20 cellular contexts compared by ENCODE assay signal in genomic region chr3:86948840-86949239, GRCh38. TPM values are rescaled to one million over a fixed set of nuclear protein-coding genes. Genes with fewer than 3 reads are reported as not detected.
A peak's percentile ranks its signal among the peaks of the same experiment; 100 is the strongest.
DNase-seq lines count a peak whose midpoint lies in the region; ATAC-seq, FAIRE-seq and TF ChIP-seq lines count a peak whose summit lies in the region.
"Had no signal": no experiment of that assay in that cellular context is flagged by ENCODE, and none has a peak within 500 bp of the region (broad histone marks: within the 10 kb centered on the region; RNA-seq: fewer than 3 reads in every experiment).

No MANE protein-coding gene starts in this region.

- DNase-seq in AG08395 (ENCODE audit: low spot score) (peak; percentile 49), HPDE6-E6E7 (ENCODE audit: extremely low spot score) (peak; percentile 17), brain microvascular endothelial cell (no peak), foreskin keratinocyte (peak; percentile 75 to 87), GF-D8 (lab: John Stamatoyannopoulos, UW) (no peak), pancreas (no peak)
- no peak for DNase-seq in activated naive CD8-positive, alpha-beta T cell treated with anti-CD3 and anti-CD28 coated beads, Interleukin-2, amount 50 U/mL, for 24 hours
- DNase-seq in activated naive CD4-positive, alpha-beta T cell treated with anti-CD3 and anti-CD28 coated beads, Interleukin-2, amount 50 U/mL, for 72 hours (ENCODE audit: low spot score in 2 of 2) = no peak
- DNase-seq: ACHN; activated CD4-positive, alpha-beta T cell treated with anti-CD3 and anti-CD28 coated beads, Interleukin-2, amount 10 ng/mL, durations not matched to agents 24 days and 14 days; heart left ventricle; islet precursor cell; midbrain; NCI-H1105; NCI-H345; stimulated activated naive CD4-positive, alpha-beta T cell had no signal

- intact Hi-C loops in pancreas (cut with DNase I) = no loop called here

- no peak for TF ChIP-seq CTCF in brain microvascular endothelial cell (IDR thresholded peaks at IDR 0.05; ENCODE audit: low read depth, low read length, missing control alignments)
- TF ChIP-seq CTCF in foreskin keratinocyte (conservative IDR thresholded peaks at IDR 0.05) = no peak
- no peak for TF ChIP-seq CTCF in pancreas (IDR thresholded peaks at IDR 0.05)

- H3K9me3 Mint-ChIP-seq in activated naive CD8-positive, alpha-beta T cell treated with anti-CD3 and anti-CD28 coated beads, Interleukin-2, amount 50 U/mL, for 24 hours = no peaks in the 10 kb centered on the region
- H3K9me3 Mint-ChIP-seq in activated naive CD4-positive, alpha-beta T cell treated with anti-CD3 and anti-CD28 coated beads, Interleukin-2, amount 50 U/mL, for 72 hours = no peaks in the 10 kb centered on the region
- H3K9me3 Mint-ChIP-seq: activated CD4-positive, alpha-beta T cell treated with anti-CD3 and anti-CD28 coated beads, Interleukin-2, amount 10 ng/mL, durations not matched to agents 24 days and 14 days; activated naive CD4-positive, alpha-beta T cell treated with anti-CD3 and anti-CD28 coated beads, Interleukin-2, amount 50 U/mL, for 24 hours; type B pancreatic cell had no signal

- H3K4me1 Mint-ChIP-seq in activated naive CD8-positive, alpha-beta T cell treated with anti-CD3 and anti-CD28 coated beads, Interleukin-2, amount 50 U/mL, for 24 hours = no peaks in the 10 kb centered on the region
- H3K4me1 Mint-ChIP-seq: activated CD4-positive, alpha-beta T cell treated with anti-CD3 and anti-CD28 coated beads, Interleukin-2, amount 10 ng/mL, durations not matched to agents 24 days and 14 days; activated naive CD4-positive, alpha-beta T cell treated with anti-CD3 and anti-CD28 coated beads, Interleukin-2, amount 50 U/mL, for 24 hours had no signal

- H3K4me3 ChIP-seq in brain microvascular endothelial cell (ENCODE audit: low read depth, low read length) (no peak overlapping the region), pancreas (no peak overlapping the region)
- H3K4me3 ChIP-seq: heart left ventricle, K562 had no signal

- ATAC-seq in foreskin keratinocyte = peak; percentile 61
- no peak for ATAC-seq in activated naive CD8-positive, alpha-beta T cell treated with anti-CD3 and anti-CD28 coated beads, Interleukin-2, amount 50 U/mL, for 24 hours
- no peak for ATAC-seq in pancreas
- no peak for ATAC-seq in activated naive CD4-positive, alpha-beta T cell treated with anti-CD3 and anti-CD28 coated beads, Interleukin-2, amount 50 U/mL, for 72 hours
- ATAC-seq: heart left ventricle, K562 had no signal

- H3K27ac Mint-ChIP-seq in activated naive CD8-positive, alpha-beta T cell treated with anti-CD3 and anti-CD28 coated beads, Interleukin-2, amount 50 U/mL, for 24 hours = no peak overlapping the region
- no peak overlapping the region for H3K27ac Mint-ChIP-seq in activated naive CD4-positive, alpha-beta T cell treated with anti-CD3 and anti-CD28 coated beads, Interleukin-2, amount 50 U/mL, for 72 hours
- H3K27ac Mint-ChIP-seq: activated CD4-positive, alpha-beta T cell treated with anti-CD3 and anti-CD28 coated beads, Interleukin-2, amount 10 ng/mL, durations not matched to agents 24 days and 14 days; activated naive CD4-positive, alpha-beta T cell treated with anti-CD3 and anti-CD28 coated beads, Interleukin-2, amount 50 U/mL, for 24 hours; type B pancreatic cell had no signal

- in situ Hi-C loops in brain microvascular endothelial cell (cut with HindIII; ENCODE audit: low pct_ligation_motif_present, low sequenced_read_pairs) = no loop called here

- H3K27me3 ChIP-seq in brain microvascular endothelial cell (replicated peaks) (no peaks in the 10 kb centered on the region), foreskin keratinocyte (no peaks in the 10 kb centered on the region), pancreas (no peaks in the 10 kb centered on the region)
- H3K27me3 ChIP-seq: heart left ventricle had no signal

- FAIRE-seq in pancreas (lab: Jason Lieb, UNC) = no peak
- FAIRE-seq: K562 had no signal

- H3K36me3 ChIP-seq in brain microvascular endothelial cell (replicated peaks) = peaks cover 31% of the 10 kb centered on the region
- no peaks in the 10 kb centered on the region for H3K36me3 ChIP-seq in pancreas
- H3K36me3 ChIP-seq: neutrophil had no signal

- H3K36me3 Mint-ChIP-seq in activated naive CD8-positive, alpha-beta T cell treated with anti-CD3 and anti-CD28 coated beads, Interleukin-2, amount 50 U/mL, for 24 hours (ENCODE audit: low read depth) = no peaks in the 10 kb centered on the region
- H3K36me3 Mint-ChIP-seq in activated naive CD4-positive, alpha-beta T cell treated with anti-CD3 and anti-CD28 coated beads, Interleukin-2, amount 50 U/mL, for 72 hours = no peaks in the 10 kb centered on the region
- H3K36me3 Mint-ChIP-seq: activated naive CD4-positive, alpha-beta T cell treated with anti-CD3 and anti-CD28 coated beads, Interleukin-2, amount 50 U/mL, for 24 hours; type B pancreatic cell had no signal

- H3K4me1 ChIP-seq in foreskin keratinocyte (peaks cover 6% of the 10 kb centered on the region), pancreas (peaks cover 0 to 1% (median 0%) of the 10 kb centered on the region in 3 donors)
- H3K4me1 ChIP-seq: heart left ventricle had no signal

- no peak overlapping the region for H3K4me3 Mint-ChIP-seq in activated naive CD8-positive, alpha-beta T cell treated with anti-CD3 and anti-CD28 coated beads, Interleukin-2, amount 50 U/mL, for 24 hours
- H3K4me3 Mint-ChIP-seq: activated CD4-positive, alpha-beta T cell treated with anti-CD3 and anti-CD28 coated beads, Interleukin-2, amount 10 ng/mL, durations not matched to agents 24 days and 14 days; activated naive CD4-positive, alpha-beta T cell treated with anti-CD3 and anti-CD28 coated beads, Interleukin-2, amount 50 U/mL, for 24 hours; type B pancreatic cell had no signal

- no peaks in the 10 kb centered on the region for H3K9me3 ChIP-seq in pancreas
- H3K9me3 ChIP-seq: heart left ventricle, neutrophil had no signal

- H3K27ac ChIP-seq in brain microvascular endothelial cell (peak overlapping the region; percentile 15), foreskin keratinocyte (no peak overlapping the region), pancreas (no peak overlapping the region)
- H3K27ac ChIP-seq: heart left ventricle, neutrophil had no signal

- 83 to 84% methylated on average over 2 of the region's 2 CpGs for WGBS in pancreas, 2 donors

- no peaks in the 10 kb centered on the region for H3K27me3 Mint-ChIP-seq in activated naive CD8-positive, alpha-beta T cell treated with anti-CD3 and anti-CD28 coated beads, Interleukin-2, amount 50 U/mL, for 24 hours
- H3K27me3 Mint-ChIP-seq: activated CD4-positive, alpha-beta T cell treated with anti-CD3 and anti-CD28 coated beads, Interleukin-2, amount 10 ng/mL, durations not matched to agents 24 days and 14 days; activated naive CD4-positive, alpha-beta T cell treated with anti-CD3 and anti-CD28 coated beads, Interleukin-2, amount 50 U/mL, for 24 hours; type B pancreatic cell had no signal

RNA-seq across cellular contexts. Expression of gene VGLL3, which starts 42.1 kb away (rescaled TPM):
- total RNA-seq in foreskin keratinocyte = 1.3 and 1.8 TPM in 2 replicates
- 0.11 and 0.18 TPM in 2 replicates for polyA plus RNA-seq in foreskin keratinocyte
- total RNA-seq in pancreas = 10 to 100 TPM in 1 of 6 donors, 1 to 10 TPM in 5; 3.5 to 11.9 (median 5.7) TPM
- polyA plus RNA-seq in pancreas = 1 to 10 TPM; 2.2 to 2.3 TPM
- under 1 TPM in 1 of 2 donors, not detected in 1; 0.14 TPM for total RNA-seq in activated naive CD4-positive, alpha-beta T cell treated with anti-CD3 and anti-CD28 coated beads, Interleukin-2, amount 50 U/mL, for 72 hours
- total RNA-seq: activated CD4-positive, alpha-beta T cell treated with anti-CD3 and anti-CD28 coated beads, Interleukin-2, amount 10 ng/mL, durations not matched to agents 24 days and 14 days had no signal

Comparison
In these comparisons a context has a peak if more than half of its experiments do, and no peak if none do; other contexts are left out.
1. DNase-seq: peak in AG08395 (single experiment), HPDE6-E6E7 (single experiment) and foreskin keratinocyte (2 of 2); none in brain microvascular endothelial cell (single experiment), activated naive CD8-positive, alpha-beta T cell treated with anti-CD3 and anti-CD28 coated beads, Interleukin-2, amount 50 U/mL, for 24 hours (single experiment), GF-D8 (single experiment), pancreas (0 of 6) and activated naive CD4-positive, alpha-beta T cell treated with anti-CD3 and anti-CD28 coated beads, Interleukin-2, amount 50 U/mL, for 72 hours (0 of 2).